Comparison of ENCODE assay signal across 11 cellular contexts in the genomic region with DNA sequence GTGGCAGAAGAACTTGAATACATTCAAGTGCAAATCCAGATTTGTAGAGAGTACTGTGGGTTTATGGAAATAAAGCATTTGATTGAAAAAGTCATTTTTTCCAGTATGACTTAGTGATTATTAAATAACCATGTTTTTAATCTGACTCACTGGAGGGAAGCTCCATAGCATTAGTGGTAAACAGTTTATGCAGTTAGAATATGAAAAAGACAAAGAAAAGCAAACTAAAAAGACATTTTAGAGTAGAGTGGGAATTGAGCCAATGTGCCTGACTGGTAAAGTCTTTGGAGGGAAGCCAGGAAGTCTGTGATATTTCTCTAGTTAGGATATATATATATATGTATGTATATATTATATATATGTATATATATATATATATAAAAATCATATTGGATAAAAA. TPM values are rescaled to one million over a fixed set of nuclear protein-coding genes. Genes with fewer than 3 reads are reported as not detected.
A peak's percentile ranks its signal among the peaks of the same experiment; 100 is the strongest.
DNase-seq lines count a peak whose midpoint lies in the region; ATAC-seq and TF ChIP-seq lines count a peak whose summit lies in the region.
"Had no signal": no experiment of that assay in that cellular context is flagged by ENCODE, and none has a peak within 500 bp of the region (broad histone marks: within the 10 kb centered on the region; RNA-seq: fewer than 3 reads in every experiment).

No MANE protein-coding gene starts in this region.

- no peak overlapping the region for H2BK20ac ChIP-seq in IMR-90 (ENCODE audit: low read depth, low read length)

- no peaks in the 10 kb centered on the region for H3K9me1 ChIP-seq in IMR-90 (ENCODE audit: insufficient read depth, low read length)

- in situ Hi-C loops in IMR-90 (cut with MboI; ENCODE audit: low sequenced_read_pairs) = no loop called here

- no peaks in the 10 kb centered on the region for H4K20me1 ChIP-seq in IMR-90 (ENCODE audit: insufficient read depth, low read length)

- TF ChIP-seq POLR2A in IMR-90 (IDR thresholded peaks at IDR 0.05; ENCODE audit: low read depth, low read length) = no peak

- no peak overlapping the region for H3K56ac ChIP-seq in IMR-90 (ENCODE audit: extremely low read depth, insufficient read depth, low read length)

- H3K4me3 ChIP-seq in IMR-90 (ENCODE audit: insufficient read depth, low read depth, low read length) (peak overlapping the region; percentile 60), skeletal muscle cell (ENCODE audit: low read depth, low read length) (peak overlapping the region; percentile 25)

- H2AFZ ChIP-seq in IMR-90 (replicated peaks; ENCODE audit: low read length, poor library complexity) = no peak overlapping the region

- TF ChIP-seq CTCF in IMR-90 (conservative IDR thresholded peaks at IDR 0.05; ENCODE audit: low read depth, low read length) = no peak

- H4K8ac ChIP-seq in IMR-90 (ENCODE audit: low read depth in 2 of 2, low read length in 2 of 2) = peak overlapping the region in 1 of 2 experiments; percentile 15; a peak in 1 of 4 replicates

- no peak for TF ChIP-seq RAD21 in IMR-90 (IDR thresholded peaks at IDR 0.05; ENCODE audit: low read length)

- peak; percentile 61 for ATAC-seq in IMR-90 (ENCODE audit: low read depth)
- ATAC-seq in HG03439 (IDR thresholded peaks at IDR 0.05; ENCODE audit: unreplicated experiment) = no peak
- ATAC-seq in GM18909 (IDR thresholded peaks at IDR 0.05; ENCODE audit: poor library complexity, unreplicated experiment) = no peak

- H2AK9ac ChIP-seq in IMR-90 (replicated peaks; ENCODE audit: low read depth, low read length, poor library complexity) = no peak overlapping the region

- no peak overlapping the region for H3K14ac ChIP-seq in IMR-90 (replicated peaks; ENCODE audit: low read depth, low read length)

- no peak overlapping the region for H2AK5ac ChIP-seq in IMR-90 (ENCODE audit: low read depth, low read length)

- intact Hi-C loops in IMR-90 (cut with micrococcal nuclease) = loop anchor here (2.0 to 5.0 kb wide), 2 partner anchors 21 to 51 kb away; no protein-coding TSS in a partner anchor

- DNase-seq in IMR-90 (peak; percentile 70), amniotic epithelial cell (ENCODE audit: low read depth) (peak; percentile 23), fibroblast of peridontal ligament (ENCODE audit: extremely low read depth) (peak; percentile 68), skeletal muscle cell (ENCODE audit: low read depth) (no peak), NCI-H2107 treated with DMSO at 0.1 percent for 48 hours (lab: John Stamatoyannopoulos, UW; ENCODE audit: unreplicated experiment) (no peak), NCI-H524 (lab: John Stamatoyannopoulos, UW) (no peak)
- DNase-seq: aorta, mesendoderm, NCI-H187 treated with DMSO at 0.1 percent for 48 hours had no signal

- H2BK120ac ChIP-seq in IMR-90 (ENCODE audit: low read depth, low read length) = no peak overlapping the region

- H3K4me1 ChIP-seq in IMR-90 (ENCODE audit: control insufficient read depth, insufficient read depth, low read length) = peaks cover 5% of the 10 kb centered on the region

- no peak overlapping the region for H3K23ac ChIP-seq in IMR-90 (ENCODE audit: low read depth, low read length)

- no peak overlapping the region for H4K91ac ChIP-seq in IMR-90 (ENCODE audit: insufficient read depth, low read depth, low read length)

- no peaks in the 10 kb centered on the region for H3K9me3 ChIP-seq in IMR-90 (ENCODE audit: control insufficient read depth, insufficient read depth, low read length)

- CTCF ChIA-PET in IMR-90 (lab: Yijun Ruan, JAX) = no interaction called here

- peak overlapping the region; percentile 88; the same call in 1 of the 2 replicates for H3K4me2 ChIP-seq in IMR-90 (ENCODE audit: low read depth, low read length)

- BruUV-seq in IMR-90 (replicated peaks; lab: Mats Ljungman, UMichigan) = no TSS peak

- no peak overlapping the region for H3K4ac ChIP-seq in IMR-90 (ENCODE audit: low read depth, low read length)

- peak overlapping the region; percentile 82; the same call in 1 of the 2 replicates for H3K18ac ChIP-seq in IMR-90 (ENCODE audit: low read depth, low read length)

- H3K79me1 ChIP-seq in IMR-90 (ENCODE audit: low read depth in 1 of 2, low read length in 2 of 2) = peaks cover 12 to 19% of the 10 kb centered on the region in 2 experiments

- dilution Hi-C loops in IMR-90 (cut with HindIII; ENCODE audit: low sequenced_read_pairs, unreplicated experiment) = no loop called here

- H3K9ac ChIP-seq in IMR-90 (ENCODE audit: low read depth, low read length) = peak overlapping the region; percentile 44; the same call in 1 of the 2 replicates

- no peak overlapping the region for H2BK15ac ChIP-seq in IMR-90 (ENCODE audit: low read depth, low read length)

- H2BK5ac ChIP-seq in IMR-90 (ENCODE audit: low read depth, low read length, poor library complexity, severe bottlenecking) = peak overlapping the region; percentile 88

- POLR2A ChIA-PET in IMR-90 (lab: Charles Lee; ENCODE audit: unreplicated experiment) = no interaction called here

- no peak overlapping the region for H4K5ac ChIP-seq in IMR-90 (ENCODE audit: low read depth, low read length)

- no peak overlapping the region for H3K27ac ChIP-seq in IMR-90 (ENCODE audit: insufficient read depth, low read length)

- H3K36me3 ChIP-seq in IMR-90 (ENCODE audit: control insufficient read depth, insufficient read depth, low read length) = no peaks in the 10 kb centered on the region

- no peaks in the 10 kb centered on the region for H3K27me3 ChIP-seq in IMR-90 (ENCODE audit: control insufficient read depth, insufficient read depth, low read length)

TF ChIP-seq in IMR-90, 13 proteins besides CTCF, POLR2A, EP300 and RAD21:
- TF ChIP-seq CEBPB (IDR thresholded peaks at IDR 0.05; ENCODE audit: low read depth, low read length) = no peak
- TF ChIP-seq, protein P1, sequence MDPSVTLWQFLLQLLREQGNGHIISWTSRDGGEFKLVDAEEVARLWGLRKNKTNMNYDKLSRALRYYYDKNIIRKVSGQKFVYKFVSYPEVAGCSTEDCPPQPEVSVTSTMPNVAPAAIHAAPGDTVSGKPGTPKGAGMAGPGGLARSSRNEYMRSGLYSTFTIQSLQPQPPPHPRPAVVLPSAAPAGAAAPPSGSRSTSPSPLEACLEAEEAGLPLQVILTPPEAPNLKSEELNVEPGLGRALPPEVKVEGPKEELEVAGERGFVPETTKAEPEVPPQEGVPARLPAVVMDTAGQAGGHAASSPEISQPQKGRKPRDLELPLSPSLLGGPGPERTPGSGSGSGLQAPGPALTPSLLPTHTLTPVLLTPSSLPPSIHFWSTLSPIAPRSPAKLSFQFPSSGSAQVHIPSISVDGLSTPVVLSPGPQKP (IDR thresholded peaks at IDR 0.05; ENCODE audit: borderline replicate concordance, low read depth, low read length) = no peak
- no peak for TF ChIP-seq MAFK (IDR thresholded peaks at IDR 0.05; ENCODE audit: low read depth, low read length)
- TF ChIP-seq MAZ (IDR thresholded peaks at IDR 0.05; ENCODE audit: borderline replicate concordance, low read depth, low read length) = no peak
- TF ChIP-seq NFE2L2 (IDR thresholded peaks at IDR 0.05; ENCODE audit: low read depth, low read length) = no peak
- no peak for TF ChIP-seq RFX5 (IDR thresholded peaks at IDR 0.05; ENCODE audit: low read depth, low read length)
- TF ChIP-seq MXI1 (IDR thresholded peaks at IDR 0.05; ENCODE audit: borderline replicate concordance, low read depth, low read length) = no peak
- TF ChIP-seq CHD1 (IDR thresholded peaks at IDR 0.05; ENCODE audit: low read depth, low read length) = no peak
- TF ChIP-seq RCOR1 (IDR thresholded peaks at IDR 0.05; ENCODE audit: insufficient replicate concordance, low read length) = no peak
- no peak for TF ChIP-seq FOS (IDR thresholded peaks at IDR 0.05; ENCODE audit: low read depth, low read length)
- TF ChIP-seq SMC3 (IDR thresholded peaks at IDR 0.05; ENCODE audit: low read depth, low read length) = no peak

RNA-seq across cellular contexts. Expression of a gene that starts 53.4 kb away (rescaled TPM):
- 35.6 and 37.5 TPM in 2 replicates for total RNA-seq in IMR-90 (2012; rRNA removed)
- 6.8 and 7.2 TPM in 2 replicates for polyA plus RNA-seq in IMR-90 (2012; rRNA removed)
- polyA plus RNA-seq in IMR-90 (2012; cell fraction: cytosol; rRNA removed) = 2.6 and 3.1 TPM in 2 replicates
- polyA plus RNA-seq in IMR-90 (2012; cell fraction: nucleus; rRNA removed; ENCODE audit: low replicate concordance) = 3.5 and 10.2 TPM in 2 replicates

Comparison
In these comparisons a context has a peak if more than half of its experiments do, and no peak if none do; other contexts are left out.
1. DNase-seq: peak in IMR-90 (single experiment), amniotic epithelial cell (single experiment) and fibroblast of peridontal ligament (single experiment); none in skeletal muscle cell (single experiment), NCI-H2107 treated with DMSO at 0.1 percent for 48 hours (single experiment) and NCI-H524 (0 of 2).